In the genomic region with DNA sequence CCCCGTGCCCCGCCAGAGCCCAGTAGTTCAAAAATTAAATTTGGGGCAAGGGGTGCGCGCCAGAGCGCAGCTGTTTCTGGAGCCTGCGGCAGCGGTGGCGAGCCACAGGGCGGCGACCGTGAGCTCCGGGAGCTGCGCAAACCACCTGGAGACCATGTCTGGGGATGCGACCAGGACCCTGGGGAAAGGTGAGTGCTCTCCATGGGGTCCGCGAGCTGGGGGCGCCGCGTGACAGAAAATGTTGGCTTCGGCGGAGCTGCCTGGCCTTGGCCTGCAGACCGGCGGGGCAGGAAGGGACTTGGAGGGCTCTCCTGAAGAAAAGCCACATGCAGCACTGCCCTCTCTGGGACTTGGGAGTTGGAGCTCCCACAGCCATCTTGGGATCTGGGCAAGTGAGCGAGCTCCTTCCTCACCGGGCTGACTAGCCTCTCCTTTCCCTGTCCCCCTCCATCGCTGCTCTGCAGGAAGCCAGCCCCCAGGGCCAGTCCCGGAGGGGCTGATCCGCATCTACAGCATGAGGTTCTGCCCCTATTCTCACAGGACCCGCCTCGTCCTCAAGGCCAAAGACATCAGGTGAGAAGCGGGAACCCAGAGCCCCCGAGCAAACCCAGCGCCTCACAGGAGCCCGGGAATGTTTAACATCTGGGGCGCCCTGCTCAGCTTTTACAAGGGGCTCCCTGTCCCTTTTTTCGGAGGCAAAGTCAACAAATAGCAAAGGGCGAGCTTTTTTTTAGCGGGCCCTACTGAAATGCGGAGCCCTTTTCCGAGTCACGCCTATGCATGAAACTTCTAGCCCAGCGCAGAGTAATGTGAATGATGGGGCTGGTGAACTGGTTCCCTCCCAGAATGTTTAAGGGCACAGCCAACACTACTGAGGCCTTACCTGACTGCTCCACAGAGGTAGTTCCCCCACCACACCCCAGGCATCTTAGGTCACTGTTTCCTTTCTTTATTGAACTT, we compare ENCODE assay signal across 8 cellular contexts.
A peak's percentile ranks its signal among the peaks of the same experiment; 100 is the strongest.
DNase-seq lines count a peak whose midpoint lies in the region; ATAC-seq and TF ChIP-seq lines count a peak whose summit lies in the region.

No MANE protein-coding gene starts in this region.

- TF ChIP-seq CTCF in GM12873 (IDR thresholded peaks at IDR 0.05; ENCODE audit: insufficient read depth, low read depth, low read length, missing control alignments): peak; percentile 93
- TF ChIP-seq CTCF in astrocyte of the cerebellum (IDR thresholded peaks at IDR 0.05; ENCODE audit: low read depth, low read length, missing control alignments): peak; percentile 94

- no peaks in the 10 kb centered on the region for H3K36me3 ChIP-seq in iPS DF 6.9 (ENCODE audit: control insufficient read depth, insufficient read depth, low read length)

- DNase-seq in SW480 (ENCODE audit: low spot score): peak; percentile 55
- DNase-seq in astrocyte of the cerebellum (ENCODE audit: low read depth): no peak
- DNase-seq in iPS DF 6.9 (ENCODE audit: low read depth, low spot score): no peak

- in situ Hi-C loops in astrocyte of the cerebellum (cut with HindIII; ENCODE audit: low sequenced_read_pairs): no loop called here

- H3K4me3 ChIP-seq in astrocyte of the cerebellum (ENCODE audit: low read depth, low read length) (peak overlapping the region; percentile 39), iPS DF 6.9 (ENCODE audit: low read length) (peak overlapping the region; percentile 76; the same call in 1 of the 2 replicates), skin epidermis (peak overlapping the region; percentile 23 to 51 (median 40))

- H3K9me3 ChIP-seq in iPS DF 6.9 (ENCODE audit: control insufficient read depth, insufficient read depth, low read length): no peaks in the 10 kb centered on the region

- ATAC-seq in HG02884 (IDR thresholded peaks at IDR 0.05; ENCODE audit: unreplicated experiment): peak; percentile 89
- ATAC-seq in HG03469 (IDR thresholded peaks at IDR 0.05; ENCODE audit: unreplicated experiment): no peak
- no peak for ATAC-seq in HG02970 (IDR thresholded peaks at IDR 0.05; ENCODE audit: low FRiP score, unreplicated experiment)

- H3K27me3 ChIP-seq in iPS DF 6.9 (ENCODE audit: control insufficient read depth, insufficient read depth, low read length): no peaks in the 10 kb centered on the region

- H3K27ac ChIP-seq in iPS DF 6.9 (ENCODE audit: low read length) (no peak overlapping the region), skin epidermis (peak overlapping the region in 18 of 21 experiments; percentile 4 to 82 (median 60))

- H3K4me1 ChIP-seq in iPS DF 6.9 (ENCODE audit: control insufficient read depth, insufficient read depth, low read length): no peaks in the 10 kb centered on the region

- no CpG with 5 or more reads among the region's 42 CpGs for WGBS in iPS DF 6.9 (ENCODE audit: insufficient coverage, insufficient read length)
